In genomic region chr20:50140339-50140859, GRCh38 we compare ENCODE assay signal across 22 cellular contexts. TPM values are rescaled to one million over a fixed set of nuclear protein-coding genes. Genes with fewer than 3 reads are reported as not detected.
DNase-seq lines count a peak whose midpoint lies in the region; ATAC-seq and TF ChIP-seq lines count a peak whose summit lies in the region.
"Had no signal": no experiment of that assay in that cellular context is flagged by ENCODE, and none has a peak within 500 bp of the region (broad histone marks: within the 10 kb centered on the region; RNA-seq: fewer than 3 reads in every experiment).

No MANE protein-coding gene starts in this region.

- H2BK5ac ChIP-seq in IMR-90 (ENCODE audit: low read depth, low read length, poor library complexity, severe bottlenecking): no peak overlapping the region

- H3K79me1 ChIP-seq in IMR-90 (ENCODE audit: low read depth in 1 of 2, low read length in 2 of 2): peaks cover 42 to 84% of the 10 kb centered on the region in 2 experiments

- no peaks in the 10 kb centered on the region for H3K27me3 ChIP-seq in Caco-2 (replicated peaks; ENCODE audit: control insufficient read depth, insufficient read depth, low read length)
- H3K27me3 ChIP-seq in IMR-90 (ENCODE audit: control insufficient read depth, insufficient read depth, low read length): no peaks in the 10 kb centered on the region
- H3K27me3 ChIP-seq in prostate gland (replicated peaks; ENCODE audit: insufficient read depth): no peaks in the 10 kb centered on the region
- H3K27me3 ChIP-seq: neutrophil, sigmoid colon had no signal

- in situ Hi-C loops in IMR-90 (cut with MboI; ENCODE audit: low sequenced_read_pairs): no loop called here

- H3K4ac ChIP-seq in IMR-90 (ENCODE audit: low read depth, low read length): no peak overlapping the region

- H2BK120ac ChIP-seq in IMR-90 (ENCODE audit: low read depth, low read length): no peak overlapping the region

- no peak overlapping the region for H4K5ac ChIP-seq in IMR-90 (ENCODE audit: low read depth, low read length)

- POLR2A ChIA-PET in Caco-2 (lab: Charles Lee) (interaction anchor here (1.4 kb wide), 1 partner anchor 25 kb away, joined by 6 read pairs; no protein-coding TSS in a partner anchor), IMR-90 (lab: Charles Lee; ENCODE audit: unreplicated experiment) (no interaction called here)

- H3K4me1 ChIP-seq in Caco-2: peaks cover 32% of the 10 kb centered on the region
- H3K4me1 ChIP-seq in IMR-90 (ENCODE audit: control insufficient read depth, insufficient read depth, low read length): peaks cover 14% of the 10 kb centered on the region
- H3K4me1 ChIP-seq in prostate gland (replicated peaks): peaks cover 28% of the 10 kb centered on the region

- no peak overlapping the region for H4K8ac ChIP-seq in IMR-90 (ENCODE audit: low read depth in 2 of 2, low read length in 2 of 2)

- H3K36me3 Mint-ChIP-seq in Caco-2 (ENCODE audit: insufficient read depth, unreplicated experiment) (peaks cover 90% of the 10 kb centered on the region), osteocyte (ENCODE audit: unreplicated experiment) (peaks cover 28% of the 10 kb centered on the region)
- H3K36me3 Mint-ChIP-seq in effector memory CD8-positive, alpha-beta T cell (ENCODE audit: insufficient read depth): peaks cover 42% of the 10 kb centered on the region

- no peak overlapping the region for H3K56ac ChIP-seq in IMR-90 (ENCODE audit: extremely low read depth, insufficient read depth, low read length)

- no peak overlapping the region for H3K23ac ChIP-seq in IMR-90 (ENCODE audit: low read depth, low read length)

- H4K91ac ChIP-seq in IMR-90 (ENCODE audit: insufficient read depth, low read depth, low read length): no peak overlapping the region

- no peak overlapping the region for H3K18ac ChIP-seq in IMR-90 (ENCODE audit: low read depth, low read length)

- BruUV-seq in Caco-2 (replicated peaks; lab: Mats Ljungman, UMichigan) (no TSS peak), IMR-90 (replicated peaks; lab: Mats Ljungman, UMichigan) (no TSS peak)

- no peak overlapping the region for H2AK9ac ChIP-seq in IMR-90 (replicated peaks; ENCODE audit: low read depth, low read length, poor library complexity)

- H3K4me3 Mint-ChIP-seq in Caco-2 (ENCODE audit: unreplicated experiment) (no peak overlapping the region), osteocyte (ENCODE audit: unreplicated experiment) (no peak overlapping the region)
- H3K4me3 Mint-ChIP-seq in effector memory CD8-positive, alpha-beta T cell: no peak overlapping the region
- H3K4me3 Mint-ChIP-seq: activated B cell treated with CpG ODN at 0.5 μM for 24 hours had no signal

- peaks cover 12% of the 10 kb centered on the region for H3K36me3 ChIP-seq in Caco-2 (ENCODE audit: control insufficient read depth, insufficient read depth, low read length)
- H3K36me3 ChIP-seq in IMR-90 (ENCODE audit: control insufficient read depth, insufficient read depth, low read length): peaks cover 51% of the 10 kb centered on the region
- no peaks in the 10 kb centered on the region for H3K36me3 ChIP-seq in prostate gland

- no peak for TF ChIP-seq CTCF in Caco-2 (IDR thresholded peaks at IDR 0.05; ENCODE audit: insufficient read depth in 1 of 2, low read depth in 1 of 2, low read length in 1 of 2, severe bottlenecking in 1 of 2, unreplicated experiment in 1 of 2)
- TF ChIP-seq CTCF in IMR-90 (conservative IDR thresholded peaks at IDR 0.05; ENCODE audit: low read depth, low read length): no peak
- no peak for TF ChIP-seq CTCF in osteocyte (IDR thresholded peaks at IDR 0.05)
- no peak for TF ChIP-seq CTCF in prostate gland (IDR thresholded peaks at IDR 0.05)

- H3K27ac ChIP-seq in IMR-90 (ENCODE audit: insufficient read depth, low read length) (no peak overlapping the region), prostate gland (no peak overlapping the region)
- H3K27ac ChIP-seq: neutrophil had no signal

- dilution Hi-C loops in IMR-90 (cut with HindIII; ENCODE audit: low sequenced_read_pairs, unreplicated experiment): no loop called here

- peak overlapping the region; percentile 22; the same call in 1 of the 2 replicates for H2AK5ac ChIP-seq in IMR-90 (ENCODE audit: low read depth, low read length)

- TF ChIP-seq POLR2A in IMR-90 (IDR thresholded peaks at IDR 0.05; ENCODE audit: low read depth, low read length): no peak
- TF ChIP-seq POLR2A in prostate gland (IDR thresholded peaks at IDR 0.05): no peak

- H2AFZ ChIP-seq in IMR-90 (replicated peaks; ENCODE audit: low read length, poor library complexity): no peak overlapping the region

- no peak overlapping the region for H2BK20ac ChIP-seq in IMR-90 (ENCODE audit: low read depth, low read length)

- no peak overlapping the region for H2BK15ac ChIP-seq in IMR-90 (ENCODE audit: low read depth, low read length)

- DNase-seq in Caco-2 (no peak), IMR-90 (no peak), osteocyte (ENCODE audit: extremely low spot score, unreplicated experiment) (no peak), prostate gland (ENCODE audit: low spot score) (no peak), kidney tubule cell (ENCODE audit: low spot score) (no peak), NOMO-1 treated with dmso at 0.1 percent for 144 hours (lab: John Stamatoyannopoulos, UW; ENCODE audit: unreplicated experiment) (no peak)
- no peak for DNase-seq in effector memory CD8-positive, alpha-beta T cell
- DNase-seq: activated B cell treated with CpG ODN at 0.5 μM for 24 hours; activated CD8-positive, alpha-beta memory T cell treated with anti-CD3 and anti-CD28 coated beads for 24 hours; AML-193; cerebellar nuclear complex; KG1; left cardiac atrium; midbrain; NCI-H2029; NCI-H510A treated with DMSO at 0.1 percent for 48 hours; SIG-M5; sigmoid colon; stimulated activated CD4-positive, alpha-beta T cell treated with anti-CD3 and anti-CD28 coated beads, Interleukin-1b, Interleukin-23, amount 100 ng/mL, for 48 hours had no signal

- H4K20me1 ChIP-seq in IMR-90 (ENCODE audit: insufficient read depth, low read length): peaks cover 58% of the 10 kb centered on the region

- ATAC-seq in IMR-90 (ENCODE audit: low read depth): no peak
- ATAC-seq in effector memory CD8-positive, alpha-beta T cell (replicated peaks): no peak
- no peak for ATAC-seq in HG02885 (IDR thresholded peaks at IDR 0.05; ENCODE audit: poor library complexity, unreplicated experiment)
- ATAC-seq: left cardiac atrium had no signal

- intact Hi-C loops in Caco-2 (cut with micrococcal nuclease; ENCODE audit: unreplicated experiment): no loop called here
- intact Hi-C loops in IMR-90 (cut with micrococcal nuclease): no loop called here
- intact Hi-C loops in prostate gland (cut with DNase I): no loop called here

- CTCF ChIA-PET in Caco-2 (lab: Charles Lee): interaction anchor here (1.6 kb wide), 2 partner anchors 20 to 39 kb away, joined by 3 to 4 read pairs; no protein-coding TSS in a partner anchor
- CTCF ChIA-PET in IMR-90 (lab: Yijun Ruan, JAX): no interaction called here

- H3K4me1 Mint-ChIP-seq in Caco-2 (ENCODE audit: low read depth, unreplicated experiment): peaks cover 29% of the 10 kb centered on the region
- peaks cover 35 to 36% of the 10 kb centered on the region in 2 donors for H3K4me1 Mint-ChIP-seq in effector memory CD8-positive, alpha-beta T cell (ENCODE audit: low read depth in 2 of 2)
- peaks cover 58% of the 10 kb centered on the region for H3K4me1 Mint-ChIP-seq in osteocyte (ENCODE audit: unreplicated experiment)
- H3K4me1 Mint-ChIP-seq: activated B cell treated with CpG ODN at 0.5 μM for 24 hours had no signal

- 97% methylated on average over 4 of the region's 11 CpGs; no CpG with 5 or more reads in 1 of the 2 experiments for WGBS in IMR-90 (ENCODE audit: extremely low coverage in 2 of 2, insufficient read length in 1 of 2), 2 experiments
- WGBS in prostate gland: 77% methylated on average over 11 of the region's 11 CpGs

- peaks cover 29% of the 10 kb centered on the region for H3K9me1 ChIP-seq in IMR-90 (ENCODE audit: insufficient read depth, low read length)

- no peak overlapping the region for H3K4me3 ChIP-seq in Caco-2 (ENCODE audit: low read depth, low read length)
- no peak overlapping the region for H3K4me3 ChIP-seq in IMR-90 (ENCODE audit: insufficient read depth, low read depth, low read length)
- H3K4me3 ChIP-seq in prostate gland: no peak overlapping the region
- H3K4me3 ChIP-seq: HAP-1, sigmoid colon had no signal

- H3K9me3 Mint-ChIP-seq in Caco-2 (ENCODE audit: unreplicated experiment) (no peaks in the 10 kb centered on the region), osteocyte (ENCODE audit: unreplicated experiment) (no peaks in the 10 kb centered on the region)
- no peaks in the 10 kb centered on the region for H3K9me3 Mint-ChIP-seq in effector memory CD8-positive, alpha-beta T cell
- H3K9me3 Mint-ChIP-seq: activated B cell treated with CpG ODN at 0.5 μM for 24 hours had no signal

- H3K27me3 Mint-ChIP-seq in Caco-2 (ENCODE audit: insufficient read depth, unreplicated experiment) (no peaks in the 10 kb centered on the region), osteocyte (ENCODE audit: unreplicated experiment) (no peaks in the 10 kb centered on the region)
- no peaks in the 10 kb centered on the region for H3K27me3 Mint-ChIP-seq in effector memory CD8-positive, alpha-beta T cell
- H3K27me3 Mint-ChIP-seq: activated B cell treated with CpG ODN at 0.5 μM for 24 hours had no signal

- TF ChIP-seq RAD21 in IMR-90 (IDR thresholded peaks at IDR 0.05; ENCODE audit: low read length): no peak

- no peaks in the 10 kb centered on the region for H3K9me3 ChIP-seq in Caco-2
- H3K9me3 ChIP-seq in IMR-90 (ENCODE audit: control insufficient read depth, insufficient read depth, low read length): no peaks in the 10 kb centered on the region
- no peaks in the 10 kb centered on the region for H3K9me3 ChIP-seq in prostate gland
- H3K9me3 ChIP-seq: HAP-1, neutrophil, sigmoid colon had no signal

- H3K9ac ChIP-seq in IMR-90 (ENCODE audit: low read depth, low read length): no peak overlapping the region

- H3K4me2 ChIP-seq in IMR-90 (ENCODE audit: low read depth, low read length): no peak overlapping the region

- H3K14ac ChIP-seq in IMR-90 (replicated peaks; ENCODE audit: low read depth, low read length): no peak overlapping the region

- peak overlapping the region; percentile 2 for H3K27ac Mint-ChIP-seq in Caco-2 (ENCODE audit: unreplicated experiment)
- H3K27ac Mint-ChIP-seq in effector memory CD8-positive, alpha-beta T cell: peak overlapping the region; percentile 13 to 78
- peak overlapping the region; percentile 88 for H3K27ac Mint-ChIP-seq in osteocyte (ENCODE audit: unreplicated experiment)
- H3K27ac Mint-ChIP-seq: activated B cell treated with CpG ODN at 0.5 μM for 24 hours had no signal

RNA-seq across cellular contexts. Expression of gene PEDS1, which starts 13.1 kb away (rescaled TPM):
- total RNA-seq in Caco-2 (2022) (78.3 and 84.1 TPM in 2 replicates), IMR-90 (2012; rRNA removed) (24.0 and 25.3 TPM in 2 replicates), osteocyte (61.2 and 63.7 TPM in 2 replicates), prostate gland (10 to 100 TPM; 34.5 to 54.8 TPM)
- polyA plus RNA-seq in IMR-90 (2012; rRNA removed): 59.9 and 67.6 TPM in 2 replicates
- 26.9 and 58.5 TPM in 2 replicates for polyA plus RNA-seq in IMR-90 (2012; cell fraction: cytosol; rRNA removed)
- polyA plus RNA-seq in IMR-90 (2012; cell fraction: nucleus; rRNA removed; ENCODE audit: low replicate concordance): 24.5 and 45.9 TPM in 2 replicates

RNA-seq across cellular contexts. Expression of gene UBE2V1, which starts 27.4 kb away (rescaled TPM):
- 485 and 509 TPM in 2 replicates for total RNA-seq in Caco-2 (2022)
- total RNA-seq in IMR-90 (2012; rRNA removed): 20.1 and 41.4 TPM in 2 replicates
- 128 and 138 TPM in 2 replicates for polyA plus RNA-seq in IMR-90 (2012; rRNA removed)
- 46.2 and 74.3 TPM in 2 replicates for polyA plus RNA-seq in IMR-90 (2012; cell fraction: cytosol; rRNA removed)
- polyA plus RNA-seq in IMR-90 (2012; cell fraction: nucleus; rRNA removed; ENCODE audit: low replicate concordance): 37.1 and 141 TPM in 2 replicates
- total RNA-seq in osteocyte: 102 and 106 TPM in 2 replicates
- 10 to 100 TPM; 47.1 to 64.7 TPM for total RNA-seq in prostate gland

RNA-seq across cellular contexts. Expression of gene CEBPB, which starts 50.2 kb away (rescaled TPM):
- total RNA-seq in Caco-2 (2022) (160 and 183 TPM in 2 replicates), IMR-90 (2012; rRNA removed) (3.4 and 6.9 TPM in 2 replicates), osteocyte (59.1 and 60.7 TPM in 2 replicates), prostate gland (10 to 100 TPM; 72.8 to 77.2 TPM)
- 17.4 and 33.6 TPM in 2 replicates for polyA plus RNA-seq in IMR-90 (2012; rRNA removed)
- polyA plus RNA-seq in IMR-90 (2012; cell fraction: cytosol; rRNA removed): 18.5 and 103 TPM in 2 replicates
- polyA plus RNA-seq in IMR-90 (2012; cell fraction: nucleus; rRNA removed; ENCODE audit: low replicate concordance): 98.3 and 167 TPM in 2 replicates

Comparison
In these comparisons a context has a peak if more than half of its experiments do, and no peak if none do; other contexts are left out.
1. H3K27ac Mint-ChIP-seq: peak in every context shown above with its lines; median percentile 88 in osteocyte; 46 in effector memory CD8-positive, alpha-beta T cell; 2 in Caco-2.